Comparison of ENCODE assay signal across 1 cellular context in the genomic region with DNA sequence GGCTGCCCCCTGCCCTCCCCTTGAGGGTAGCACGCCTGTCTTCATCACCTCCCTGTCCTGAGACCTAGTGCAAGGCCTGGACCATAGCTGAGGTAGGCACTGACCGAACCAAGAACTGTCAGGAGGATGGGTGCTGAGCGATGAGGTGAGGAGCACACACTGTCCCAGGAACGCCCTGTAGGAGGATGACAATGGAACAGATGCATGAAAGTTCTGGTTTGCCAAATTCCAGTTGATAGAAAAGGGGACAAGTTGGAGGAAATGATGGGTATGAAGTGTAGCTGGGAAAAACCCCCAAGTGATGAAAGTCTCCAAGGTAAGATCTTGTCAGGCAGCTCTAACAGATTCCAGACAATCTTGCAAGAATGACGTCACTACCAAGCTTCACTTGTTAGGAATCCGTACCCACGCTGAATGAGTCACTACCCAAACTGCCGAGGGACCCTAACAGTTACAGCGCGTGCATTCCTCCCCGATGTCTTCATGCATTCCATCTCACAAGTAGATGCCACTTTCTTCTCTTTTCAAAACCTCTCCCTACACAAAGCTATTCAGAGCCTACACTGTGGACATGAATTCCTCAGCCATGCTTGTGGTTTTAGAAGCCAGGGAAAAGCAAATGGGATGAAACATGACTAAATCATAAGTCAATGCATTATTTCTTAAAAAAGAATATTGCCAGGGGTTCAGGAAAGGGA.
TF ChIP-seq lines count a peak whose summit lies in the region.

No MANE protein-coding gene starts in this region.

TF ChIP-seq in K562, 482 proteins besides CTCF, POLR2A, EP300 and RAD21 (continued from another document):
- TF ChIP-seq RBFOX2 (IDR thresholded peaks at IDR 0.05; ENCODE audit: low read depth, low read length), result no peak
- TF ChIP-seq ZNF282 (CRISPR knock-in tag; IDR thresholded peaks at IDR 0.05), result no peak
- no peak for TF ChIP-seq SIN3A (IDR thresholded peaks at IDR 0.05; ENCODE audit: borderline replicate concordance in 2 of 2, control insufficient read depth in 1 of 2, low read depth in 2 of 2, low read length in 2 of 2)
- no peak for TF ChIP-seq SRSF1 (IDR thresholded peaks at IDR 0.05; ENCODE audit: low read depth, low read length)
- TF ChIP-seq ZNF175 (CRISPR knock-in tag; IDR thresholded peaks at IDR 0.05; ENCODE audit: low read depth), result no peak
- no peak for TF ChIP-seq NCOA1 (IDR thresholded peaks at IDR 0.05; ENCODE audit: low read depth)
- TF ChIP-seq, protein P1, sequence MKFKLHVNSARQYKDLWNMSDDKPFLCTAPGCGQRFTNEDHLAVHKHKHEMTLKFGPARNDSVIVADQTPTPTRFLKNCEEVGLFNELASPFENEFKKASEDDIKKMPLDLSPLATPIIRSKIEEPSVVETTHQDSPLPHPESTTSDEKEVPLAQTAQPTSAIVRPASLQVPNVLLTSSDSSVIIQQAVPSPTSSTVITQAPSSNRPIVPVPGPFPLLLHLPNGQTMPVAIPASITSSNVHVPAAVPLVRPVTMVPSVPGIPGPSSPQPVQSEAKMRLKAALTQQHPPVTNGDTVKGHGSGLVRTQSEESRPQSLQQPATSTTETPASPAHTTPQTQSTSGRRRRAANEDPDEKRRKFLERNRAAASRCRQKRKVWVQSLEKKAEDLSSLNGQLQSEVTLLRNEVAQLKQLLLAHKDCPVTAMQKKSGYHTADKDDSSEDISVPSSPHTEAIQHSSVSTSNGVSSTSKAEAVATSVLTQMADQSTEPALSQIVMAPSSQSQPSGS (CRISPR knock-in tag; IDR thresholded peaks at IDR 0.05), result no peak
- TF ChIP-seq, protein P2, sequence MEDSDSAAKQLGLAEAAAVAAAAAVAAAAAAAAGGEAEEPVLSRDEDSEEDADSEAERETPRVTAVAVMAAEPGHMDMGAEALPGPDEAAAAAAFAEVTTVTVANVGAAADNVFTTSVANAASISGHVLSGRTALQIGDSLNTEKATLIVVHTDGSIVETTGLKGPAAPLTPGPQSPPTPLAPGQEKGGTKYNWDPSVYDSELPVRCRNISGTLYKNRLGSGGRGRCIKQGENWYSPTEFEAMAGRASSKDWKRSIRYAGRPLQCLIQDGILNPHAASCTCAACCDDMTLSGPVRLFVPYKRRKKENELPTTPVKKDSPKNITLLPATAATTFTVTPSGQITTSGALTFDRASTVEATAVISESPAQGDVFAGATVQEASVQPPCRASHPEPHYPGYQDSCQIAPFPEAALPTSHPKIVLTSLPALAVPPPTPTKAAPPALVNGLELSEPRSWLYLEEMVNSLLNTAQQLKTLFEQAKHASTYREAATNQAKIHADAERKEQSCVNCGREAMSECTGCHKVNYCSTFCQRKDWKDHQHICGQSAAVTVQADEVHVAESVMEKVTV (CRISPR knock-in tag; IDR thresholded peaks at IDR 0.05), result no peak
- TF ChIP-seq, protein P3, sequence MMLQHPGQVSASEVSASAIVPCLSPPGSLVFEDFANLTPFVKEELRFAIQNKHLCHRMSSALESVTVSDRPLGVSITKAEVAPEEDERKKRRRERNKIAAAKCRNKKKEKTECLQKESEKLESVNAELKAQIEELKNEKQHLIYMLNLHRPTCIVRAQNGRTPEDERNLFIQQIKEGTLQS (IDR thresholded peaks at IDR 0.05), result peak; percentile 97
- TF ChIP-seq, protein P3 (CRISPR knock-in tag; conservative IDR thresholded peaks at IDR 0.05), result no peak
- TF ChIP-seq, protein P4, sequence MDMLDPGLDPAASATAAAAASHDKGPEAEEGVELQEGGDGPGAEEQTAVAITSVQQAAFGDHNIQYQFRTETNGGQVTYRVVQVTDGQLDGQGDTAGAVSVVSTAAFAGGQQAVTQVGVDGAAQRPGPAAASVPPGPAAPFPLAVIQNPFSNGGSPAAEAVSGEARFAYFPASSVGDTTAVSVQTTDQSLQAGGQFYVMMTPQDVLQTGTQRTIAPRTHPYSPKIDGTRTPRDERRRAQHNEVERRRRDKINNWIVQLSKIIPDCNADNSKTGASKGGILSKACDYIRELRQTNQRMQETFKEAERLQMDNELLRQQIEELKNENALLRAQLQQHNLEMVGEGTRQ (CRISPR knock-in tag; IDR thresholded peaks at IDR 0.05), result no peak
- TF ChIP-seq JUN (IDR thresholded peaks at IDR 0.05; ENCODE audit: borderline replicate concordance, low read depth, low read length), result peak; percentile 91
- TF ChIP-seq JUN (CRISPR knock-in tag; IDR thresholded peaks at IDR 0.05; ENCODE audit: borderline replicate concordance), result no peak
- TF ChIP-seq ATF1 (CRISPR knock-in tag; IDR thresholded peaks at IDR 0.05), result no peak
- peak; percentile 84 for TF ChIP-seq ATF1 (tag; IDR thresholded peaks at IDR 0.05)
- TF ChIP-seq, protein P5, sequence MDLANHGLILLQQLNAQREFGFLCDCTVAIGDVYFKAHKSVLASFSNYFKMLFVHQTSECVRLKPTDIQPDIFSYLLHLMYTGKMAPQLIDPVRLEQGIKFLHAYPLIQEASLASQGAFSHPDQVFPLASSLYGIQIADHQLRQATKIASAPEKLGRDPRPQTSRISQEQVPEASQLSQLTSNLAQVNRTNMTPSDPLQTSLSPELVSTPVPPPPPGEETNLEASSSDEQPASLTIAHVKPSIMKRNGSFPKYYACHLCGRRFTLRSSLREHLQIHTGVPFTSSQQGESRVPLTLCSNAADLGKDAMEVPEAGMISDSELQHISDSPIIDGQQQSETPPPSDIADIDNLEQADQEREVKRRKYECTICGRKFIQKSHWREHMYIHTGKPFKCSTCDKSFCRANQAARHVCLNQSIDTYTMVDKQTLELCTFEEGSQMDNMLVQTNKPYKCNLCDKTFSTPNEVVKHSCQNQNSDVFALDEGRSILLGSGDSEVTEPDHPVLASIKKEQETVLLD (IDR thresholded peaks at IDR 0.05), result no peak
- TF ChIP-seq CHD1 (IDR thresholded peaks at IDR 0.05; ENCODE audit: low read length), result no peak
- TF ChIP-seq GATAD2A (IDR thresholded peaks at IDR 0.05), result no peak
- TF ChIP-seq NFIC (IDR thresholded peaks at IDR 0.05), result no peak
- TF ChIP-seq ETV6 (IDR thresholded peaks at IDR 0.05; ENCODE audit: borderline replicate concordance in 1 of 2, low read depth in 2 of 2, low read length in 1 of 2), result no peak
- no peak for TF ChIP-seq ETV6 (CRISPR knock-in tag; IDR thresholded peaks at IDR 0.05; ENCODE audit: borderline replicate concordance)
- TF ChIP-seq ZNF217 (CRISPR knock-in tag; IDR thresholded peaks at IDR 0.05), result no peak
- TF ChIP-seq TBL1XR1 (IDR thresholded peaks at IDR 0.05; ENCODE audit: low read length in 2 of 2), result no peak
- TF ChIP-seq, protein P6, sequence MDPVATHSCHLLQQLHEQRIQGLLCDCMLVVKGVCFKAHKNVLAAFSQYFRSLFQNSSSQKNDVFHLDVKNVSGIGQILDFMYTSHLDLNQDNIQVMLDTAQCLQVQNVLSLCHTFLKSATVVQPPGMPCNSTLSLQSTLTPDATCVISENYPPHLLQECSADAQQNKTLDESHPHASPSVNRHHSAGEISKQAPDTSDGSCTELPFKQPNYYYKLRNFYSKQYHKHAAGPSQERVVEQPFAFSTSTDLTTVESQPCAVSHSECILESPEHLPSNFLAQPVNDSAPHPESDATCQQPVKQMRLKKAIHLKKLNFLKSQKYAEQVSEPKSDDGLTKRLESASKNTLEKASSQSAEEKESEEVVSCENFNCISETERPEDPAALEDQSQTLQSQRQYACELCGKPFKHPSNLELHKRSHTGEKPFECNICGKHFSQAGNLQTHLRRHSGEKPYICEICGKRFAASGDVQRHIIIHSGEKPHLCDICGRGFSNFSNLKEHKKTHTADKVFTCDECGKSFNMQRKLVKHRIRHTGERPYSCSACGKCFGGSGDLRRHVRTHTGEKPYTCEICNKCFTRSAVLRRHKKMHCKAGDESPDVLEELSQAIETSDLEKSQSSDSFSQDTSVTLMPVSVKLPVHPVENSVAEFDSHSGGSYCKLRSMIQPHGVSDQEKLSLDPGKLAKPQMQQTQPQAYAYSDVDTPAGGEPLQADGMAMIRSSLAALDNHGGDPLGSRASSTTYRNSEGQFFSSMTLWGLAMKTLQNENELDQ (CRISPR knock-in tag; IDR thresholded peaks at IDR 0.05; ENCODE audit: borderline replicate concordance), result no peak
- TF ChIP-seq, protein P7, sequence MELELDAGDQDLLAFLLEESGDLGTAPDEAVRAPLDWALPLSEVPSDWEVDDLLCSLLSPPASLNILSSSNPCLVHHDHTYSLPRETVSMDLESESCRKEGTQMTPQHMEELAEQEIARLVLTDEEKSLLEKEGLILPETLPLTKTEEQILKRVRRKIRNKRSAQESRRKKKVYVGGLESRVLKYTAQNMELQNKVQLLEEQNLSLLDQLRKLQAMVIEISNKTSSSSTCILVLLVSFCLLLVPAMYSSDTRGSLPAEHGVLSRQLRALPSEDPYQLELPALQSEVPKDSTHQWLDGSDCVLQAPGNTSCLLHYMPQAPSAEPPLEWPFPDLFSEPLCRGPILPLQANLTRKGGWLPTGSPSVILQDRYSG (tag; conservative IDR thresholded peaks at IDR 0.05; ENCODE audit: low read depth), result no peak
- no peak for TF ChIP-seq CEBPG (CRISPR knock-in tag; IDR thresholded peaks at IDR 0.05)
- TF ChIP-seq CEBPG (tag; conservative IDR thresholded peaks at IDR 0.05 in 1 of 2, IDR thresholded peaks at IDR 0.05 in 1 of 2), result 0 out of 4 replicates have a peak, but pooled peaks of 1 of the 2 experiments have one; percentile 32
- TF ChIP-seq HNRNPUL1 (IDR thresholded peaks at IDR 0.05; ENCODE audit: low read length), result no peak
- TF ChIP-seq, protein P8, sequence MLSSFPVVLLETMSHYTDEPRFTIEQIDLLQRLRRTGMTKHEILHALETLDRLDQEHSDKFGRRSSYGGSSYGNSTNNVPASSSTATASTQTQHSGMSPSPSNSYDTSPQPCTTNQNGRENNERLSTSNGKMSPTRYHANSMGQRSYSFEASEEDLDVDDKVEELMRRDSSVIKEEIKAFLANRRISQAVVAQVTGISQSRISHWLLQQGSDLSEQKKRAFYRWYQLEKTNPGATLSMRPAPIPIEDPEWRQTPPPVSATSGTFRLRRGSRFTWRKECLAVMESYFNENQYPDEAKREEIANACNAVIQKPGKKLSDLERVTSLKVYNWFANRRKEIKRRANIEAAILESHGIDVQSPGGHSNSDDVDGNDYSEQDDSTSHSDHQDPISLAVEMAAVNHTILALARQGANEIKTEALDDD (IDR thresholded peaks at IDR 0.05), result no peak
- TF ChIP-seq TAL1 (IDR thresholded peaks at IDR 0.05), result no peak
- no peak for TF ChIP-seq PHF8 (IDR thresholded peaks at IDR 0.05; ENCODE audit: borderline replicate concordance, low read length)
